Comparison of ENCODE assay signal across 9 cellular contexts in genomic region chr18:49399003-49399402, GRCh38.
DNase-seq lines count a peak whose midpoint lies in the region; ATAC-seq and TF ChIP-seq lines count a peak whose summit lies in the region.
"Had no signal": no experiment of that assay in that cellular context is flagged by ENCODE, and none has a peak within 500 bp of the region (broad histone marks: within the 10 kb centered on the region; RNA-seq: fewer than 3 reads in every experiment).

No MANE protein-coding gene starts in this region.

- H3K27ac ChIP-seq in brain microvascular endothelial cell (no peak overlapping the region), sigmoid colon (peak overlapping the region; percentile 26 to 78 (median 68))
- no peak overlapping the region for H3K27ac ChIP-seq in effector memory CD4-positive, alpha-beta T cell (ENCODE audit: insufficient read depth, low read length, poor library complexity, severe bottlenecking)
- H3K27ac ChIP-seq: 22Rv1 had no signal

- H3K9me3 ChIP-seq in sigmoid colon, result no peaks in the 10 kb centered on the region
- no peaks in the 10 kb centered on the region for H3K9me3 ChIP-seq in effector memory CD4-positive, alpha-beta T cell (ENCODE audit: control insufficient read depth, low read length)

- intact Hi-C loops in sigmoid colon (cut with DNase I), result no loop called here

- H3K4me1 ChIP-seq in sigmoid colon, result peaks cover 0 to 33% (median 29%) of the 10 kb centered on the region in 4 donors
- H3K4me1 ChIP-seq in effector memory CD4-positive, alpha-beta T cell (ENCODE audit: control insufficient read depth, insufficient read depth, low read length, poor library complexity, severe bottlenecking), result peaks cover 6% of the 10 kb centered on the region

- in situ Hi-C loops in brain microvascular endothelial cell (cut with HindIII; ENCODE audit: low pct_ligation_motif_present, low sequenced_read_pairs), result no loop called here

- no peak overlapping the region for H3K4me3 ChIP-seq in brain microvascular endothelial cell (ENCODE audit: low read depth, low read length)
- H3K4me3 ChIP-seq in sigmoid colon, result no peak overlapping the region
- no peak overlapping the region for H3K4me3 ChIP-seq in effector memory CD4-positive, alpha-beta T cell (ENCODE audit: insufficient read depth, low read depth, low read length, poor library complexity, severe bottlenecking)

- DNase-seq in DMS53 (lab: John Stamatoyannopoulos, UW) (peak; percentile 31), DMS53 treated with DMSO at 0.1 percent for 48 hours (lab: John Stamatoyannopoulos, UW; ENCODE audit: unreplicated experiment) (no peak), brain microvascular endothelial cell (peak; percentile 7), sigmoid colon (peak; percentile 69), NCI-H146 (lab: John Stamatoyannopoulos, UW) (no peak)
- no peak for DNase-seq in effector memory CD4-positive, alpha-beta T cell

- ATAC-seq in HG03064 (IDR thresholded peaks at IDR 0.05; ENCODE audit: low read depth, unreplicated experiment) (peak; percentile 62), HG03354 (IDR thresholded peaks at IDR 0.05; ENCODE audit: poor library complexity, severe bottlenecking, unreplicated experiment) (no peak)

- no peak for TF ChIP-seq POLR2A in sigmoid colon (IDR thresholded peaks at IDR 0.05)

- no peak for TF ChIP-seq CTCF in brain microvascular endothelial cell (IDR thresholded peaks at IDR 0.05; ENCODE audit: low read depth, low read length, missing control alignments)
- TF ChIP-seq CTCF in sigmoid colon (IDR thresholded peaks at IDR 0.05), result no peak

- H3K27me3 ChIP-seq in brain microvascular endothelial cell (replicated peaks), result no peaks in the 10 kb centered on the region
- H3K27me3 ChIP-seq in sigmoid colon, result no peaks in the 10 kb centered on the region
- H3K27me3 ChIP-seq in effector memory CD4-positive, alpha-beta T cell (replicated peaks; ENCODE audit: control insufficient read depth, insufficient read depth, low read length, poor library complexity, severe bottlenecking), result no peaks in the 10 kb centered on the region

- TF ChIP-seq EP300 in sigmoid colon (IDR thresholded peaks at IDR 0.05), result no peak

- H3K36me3 ChIP-seq in brain microvascular endothelial cell (replicated peaks) (no peaks in the 10 kb centered on the region), sigmoid colon (no peaks in the 10 kb centered on the region)
- no peaks in the 10 kb centered on the region for H3K36me3 ChIP-seq in effector memory CD4-positive, alpha-beta T cell (ENCODE audit: control insufficient read depth, insufficient read depth, low read length)

- WGBS in sigmoid colon, 2 donors, result 60 to 85% methylated on average over 4 of the region's 4 CpGs

Comparison
In these comparisons a context has a peak if more than half of its experiments do, and no peak if none do; other contexts are left out.
1. DNase-seq: peak in DMS53 (single experiment), brain microvascular endothelial cell (single experiment) and sigmoid colon (single experiment); none in DMS53 treated with DMSO at 0.1 percent for 48 hours (single experiment), effector memory CD4-positive, alpha-beta T cell (0 of 3) and NCI-H146 (single experiment).
2. H3K27ac ChIP-seq: peak in sigmoid colon (4 of 4); none in brain microvascular endothelial cell (single experiment) and effector memory CD4-positive, alpha-beta T cell (single experiment).